In the genomic region with DNA sequence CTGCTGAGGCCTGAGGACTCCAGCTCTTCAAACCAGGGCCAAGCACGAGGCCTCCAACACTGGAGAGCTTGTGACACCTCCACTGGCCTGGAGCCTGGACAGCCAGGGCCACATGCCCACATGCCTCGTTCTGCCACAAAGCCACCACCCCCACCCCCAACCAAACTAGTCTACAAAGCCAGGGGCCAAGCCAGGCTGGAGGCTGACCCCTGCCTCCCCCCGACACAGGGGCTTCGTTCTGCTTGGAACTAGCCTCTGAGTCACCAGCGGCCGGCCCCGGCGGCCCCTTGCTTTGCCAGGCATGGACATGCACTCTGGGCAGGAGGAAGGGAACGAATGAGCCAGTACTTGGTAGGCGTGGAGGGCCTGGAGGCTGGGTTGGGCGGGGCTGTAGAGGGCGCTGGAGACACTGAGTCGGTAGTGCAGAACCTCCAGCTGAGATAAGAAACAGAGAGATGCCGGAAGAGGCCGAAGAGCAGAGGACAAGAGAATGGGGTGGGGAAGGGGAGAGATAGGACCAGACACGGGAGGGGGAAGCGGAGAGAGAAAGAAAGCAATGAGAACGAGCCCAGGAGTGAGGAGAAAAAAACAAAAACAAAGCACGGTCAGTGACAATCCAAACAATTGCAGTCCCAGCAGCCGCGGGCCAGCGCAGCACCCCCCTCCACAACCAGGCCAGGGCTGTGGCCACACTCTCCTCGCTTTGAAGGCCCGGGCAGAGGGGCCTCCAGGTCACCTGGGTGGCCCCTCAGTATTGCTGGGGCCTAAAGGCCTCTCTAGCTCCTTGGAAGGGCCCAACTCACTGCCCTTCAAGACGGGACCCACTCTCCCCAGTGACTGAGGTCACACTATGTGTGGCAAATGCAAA, we compare ENCODE assay signal across 7 cellular contexts. TPM values are rescaled to one million over a fixed set of nuclear protein-coding genes. Genes with fewer than 3 reads are reported as not detected.
"Had no signal": no experiment of that assay in that cellular context is flagged by ENCODE, and none has a peak within 500 bp of the region (broad histone marks: within the 10 kb centered on the region; RNA-seq: fewer than 3 reads in every experiment).

No MANE protein-coding gene starts in this region.

RNA-seq across cellular contexts. Expression of gene POTEF, which starts 32.0 kb away (rescaled TPM):
- total RNA-seq: activated naive CD8-positive, alpha-beta T cell treated with anti-CD3 and anti-CD28 coated beads, Interleukin-2, amount 10 ng/mL, durations not matched to agents 7 days and 5 days; gastroesophageal sphincter; SJSA1; T-helper 2 cell treated with Interferon-gamma antibody and Interleukin-4, amounts not matched to agents 100 ng/mL and 5 ng/mL, for 36 hours had no signal

RNA-seq across cellular contexts. Expression of gene TUBA3E, which starts 37.2 kb away (rescaled TPM):
- total RNA-seq: activated naive CD8-positive, alpha-beta T cell treated with anti-CD3 and anti-CD28 coated beads, Interleukin-2, amount 10 ng/mL, durations not matched to agents 7 days and 5 days; gastroesophageal sphincter; mammary epithelial cell; neural crest cell; pulmonary artery endothelial cell; SJSA1; T-helper 2 cell treated with Interferon-gamma antibody and Interleukin-4, amounts not matched to agents 100 ng/mL and 5 ng/mL, for 36 hours had no signal
